Comparison of ENCODE assay signal across 19 cellular contexts in genomic region chr2:241627675-241628074, GRCh38.
"Had no signal": no experiment of that assay in that cellular context is flagged by ENCODE, and none has a peak within 500 bp of the region (broad histone marks: within the 10 kb centered on the region; RNA-seq: fewer than 3 reads in every experiment).

No MANE protein-coding gene starts in this region.

- DNase-seq: activated CD4-positive, alpha-beta memory T cell treated with anti-CD3 and anti-CD28 coated beads, Interleukin-2, amount 10 ng/mL, durations not matched to agents 7 days and 5 days; activated CD4-positive, alpha-beta T cell treated with anti-CD3 and anti-CD28 coated beads for 36 hours; activated CD8-positive, alpha-beta memory T cell treated with anti-CD3 and anti-CD28 coated beads, Interleukin-2, amount 10 ng/mL, durations not matched to agents 7 days and 5 days; activated naive CD4-positive, alpha-beta T cell; activated naive CD8-positive, alpha-beta T cell treated with anti-CD3 and anti-CD28 coated beads, Interleukin-2, amount 50 U/mL, for 24 hours; anterior cingulate cortex; cortex of kidney; gastrocnemius medialis; head of caudate nucleus; left ventricle myocardium inferior; mammary epithelial cell; midbrain; stimulated activated CD4-positive, alpha-beta T cell treated with anti-CD3 and anti-CD28 coated beads, Interleukin-12 subunit alpha, Interleukin-12 subunit beta, amount 100 ng/mL, for 4 hours; stimulated activated CD4-positive, alpha-beta T cell treated with anti-CD3 and anti-CD28 coated beads, Interleukin-1b, Interleukin-23, amount 100 ng/mL, for 48 hours; stimulated activated CD8-positive, alpha-beta memory T cell treated with anti-CD3 and anti-CD28 coated beads, Interleukin-4, amount 100 ng/mL, for 48 hours; stimulated activated naive CD4-positive, alpha-beta T cell treated with Interleukin-2 at 50 U/mL for 16 hours; thyroid gland had no signal

- H2AFZ ChIP-seq: parathyroid adenoma had no signal

- H3K4me3 ChIP-seq: gastrocnemius medialis, left ventricle myocardium inferior, thyroid gland had no signal

- H3K4me3 Mint-ChIP-seq: activated CD4-positive, alpha-beta memory T cell treated with anti-CD3 and anti-CD28 coated beads, Interleukin-2, amount 10 ng/mL, durations not matched to agents 7 days and 5 days; activated CD4-positive, alpha-beta T cell treated with anti-CD3 and anti-CD28 coated beads for 36 hours; activated CD8-positive, alpha-beta memory T cell treated with anti-CD3 and anti-CD28 coated beads, Interleukin-2, amount 10 ng/mL, durations not matched to agents 7 days and 5 days; activated naive CD8-positive, alpha-beta T cell treated with anti-CD3 and anti-CD28 coated beads, Interleukin-2, amount 50 U/mL, for 24 hours; T-helper 2 cell treated with Interferon-gamma antibody and Interleukin-4, amounts not matched to agents 5 μg/mL and 100 μg/mL, for 36 hours had no signal

- H3K27ac Mint-ChIP-seq: activated CD4-positive, alpha-beta memory T cell treated with anti-CD3 and anti-CD28 coated beads, Interleukin-2, amount 10 ng/mL, durations not matched to agents 7 days and 5 days; activated CD4-positive, alpha-beta T cell treated with anti-CD3 and anti-CD28 coated beads for 36 hours; activated CD8-positive, alpha-beta memory T cell treated with anti-CD3 and anti-CD28 coated beads, Interleukin-2, amount 10 ng/mL, durations not matched to agents 7 days and 5 days had no signal

- H3K27me3 Mint-ChIP-seq: activated CD4-positive, alpha-beta memory T cell treated with anti-CD3 and anti-CD28 coated beads, Interleukin-2, amount 10 ng/mL, durations not matched to agents 7 days and 5 days; activated CD4-positive, alpha-beta T cell treated with anti-CD3 and anti-CD28 coated beads for 36 hours; activated CD8-positive, alpha-beta memory T cell treated with anti-CD3 and anti-CD28 coated beads, Interleukin-2, amount 10 ng/mL, durations not matched to agents 7 days and 5 days; activated naive CD8-positive, alpha-beta T cell treated with anti-CD3 and anti-CD28 coated beads, Interleukin-2, amount 50 U/mL, for 24 hours had no signal

- H3K9ac ChIP-seq: parathyroid adenoma had no signal

- H3K27me3 ChIP-seq: gastrocnemius medialis, thyroid gland had no signal

- H3K9me3 Mint-ChIP-seq: activated CD4-positive, alpha-beta memory T cell treated with anti-CD3 and anti-CD28 coated beads, Interleukin-2, amount 10 ng/mL, durations not matched to agents 7 days and 5 days; activated naive CD8-positive, alpha-beta T cell treated with anti-CD3 and anti-CD28 coated beads, Interleukin-2, amount 50 U/mL, for 24 hours; T-helper 2 cell treated with Interferon-gamma antibody and Interleukin-4, amounts not matched to agents 5 μg/mL and 100 μg/mL, for 36 hours had no signal

- H3K9me3 ChIP-seq: gastrocnemius medialis, left ventricle myocardium inferior, thyroid gland had no signal

- H3K27ac ChIP-seq: left ventricle myocardium inferior, parathyroid adenoma, thyroid gland had no signal

- H3K4me1 ChIP-seq: left ventricle myocardium inferior had no signal

- ATAC-seq: activated CD4-positive, alpha-beta T cell treated with anti-CD3 and anti-CD28 coated beads for 36 hours; activated CD8-positive, alpha-beta memory T cell treated with anti-CD3 and anti-CD28 coated beads, Interleukin-2, amount 10 ng/mL, durations not matched to agents 7 days and 5 days; activated naive CD8-positive, alpha-beta T cell treated with anti-CD3 and anti-CD28 coated beads, Interleukin-2, amount 50 U/mL, for 24 hours; gastrocnemius medialis had no signal
